10 cellular contexts compared by ENCODE assay signal in genomic region chr2:173749315-173749714, GRCh38.
DNase-seq lines count a peak whose midpoint lies in the region; ATAC-seq and TF ChIP-seq lines count a peak whose summit lies in the region.
"Had no signal": no experiment of that assay in that cellular context is flagged by ENCODE, and none has a peak within 500 bp of the region (broad histone marks: within the 10 kb centered on the region; RNA-seq: fewer than 3 reads in every experiment).

No MANE protein-coding gene starts in this region.

- H3K4me3 ChIP-seq in NB4 (ENCODE audit: low read depth, low read length) = no peak overlapping the region
- H3K4me3 ChIP-seq in cardiac fibroblast (replicated peaks in 1 of 2; ENCODE audit: low read depth in 2 of 2, low read length in 2 of 2) = no peak overlapping the region
- H3K4me3 ChIP-seq in neural cell (ENCODE audit: low read length) = no peak overlapping the region

- TF ChIP-seq CTCF in NB4 (IDR thresholded peaks at IDR 0.05; ENCODE audit: low read depth, low read length) (no peak), cardiac fibroblast (IDR thresholded peaks at IDR 0.05; ENCODE audit: low read depth, low read length) (peak; percentile 44), neural cell (IDR thresholded peaks at IDR 0.05; ENCODE audit: poor library complexity, severe bottlenecking) (peak; percentile 32)

- H3K9ac ChIP-seq in neural cell (ENCODE audit: low read length) = no peak overlapping the region

- no peaks in the 10 kb centered on the region for H3K36me3 ChIP-seq in neural cell (ENCODE audit: insufficient read depth, low read length)

- ATAC-seq in HG03039 (IDR thresholded peaks at IDR 0.05; ENCODE audit: unreplicated experiment) (no peak), HG03432 (IDR thresholded peaks at IDR 0.05; ENCODE audit: unreplicated experiment) (no peak)

- peak; percentile 22 for TF ChIP-seq RAD21 in neural cell (conservative IDR thresholded peaks at IDR 0.05)

- H3K79me2 ChIP-seq in neural cell (replicated peaks; ENCODE audit: insufficient read depth, low read length) = no peaks in the 10 kb centered on the region

- H4K20me1 ChIP-seq in neural cell (ENCODE audit: insufficient read depth) = no peaks in the 10 kb centered on the region

- no peaks in the 10 kb centered on the region for H3K9me3 ChIP-seq in neural cell (ENCODE audit: low read length)

- H2AFZ ChIP-seq in neural cell (ENCODE audit: low read depth, low read length) = no peak overlapping the region

- DNase-seq in GM03348 (ENCODE audit: low spot score) (peak; percentile 17), NB4 (ENCODE audit: low read depth) (peak; percentile 13), cardiac fibroblast (ENCODE audit: low read depth in 2 of 2) (peak; percentile 64 to 69), SHP77 treated with DMSO at 0.1 percent for 48 hours (lab: John Stamatoyannopoulos, UW) (no peak), caudate nucleus (lab: John Stamatoyannopoulos, UW) (no peak)
- DNase-seq: NCI-H146, T-helper 2 cell had no signal

- H3F3A ChIP-seq in neural cell (ENCODE audit: insufficient read depth, low read length, poor library complexity, severe bottlenecking) = no peaks in the 10 kb centered on the region

- no peak overlapping the region for H3K4me2 ChIP-seq in neural cell (ENCODE audit: low read length)

- TF ChIP-seq EP300 in neural cell (conservative IDR thresholded peaks at IDR 0.05; ENCODE audit: poor library complexity, severe bottlenecking) = no peak

- TF ChIP-seq POLR2A in NB4 (IDR thresholded peaks at IDR 0.05; ENCODE audit: extremely low read depth, insufficient read length) = no peak

- no peaks in the 10 kb centered on the region for H3K9me2 ChIP-seq in neural cell (ENCODE audit: insufficient read depth, low read length)

- no peaks in the 10 kb centered on the region for H3K27me3 ChIP-seq in neural cell (ENCODE audit: insufficient read depth, low read depth, low read length)

- H3K27ac ChIP-seq in neural cell (ENCODE audit: low read length) (no peak overlapping the region), caudate nucleus (ENCODE audit: low read depth, low read length) (no peak overlapping the region)

TF ChIP-seq in neural cell, 6 proteins besides CTCF, POLR2A, EP300 and RAD21:
- no peak for TF ChIP-seq EZH2 (IDR thresholded peaks at IDR 0.05; ENCODE audit: borderline replicate concordance, insufficient read depth, low read length, poor library complexity, severe bottlenecking)
- peak; percentile 36 for TF ChIP-seq SMC3 (conservative IDR thresholded peaks at IDR 0.05; ENCODE audit: poor library complexity)
- TF ChIP-seq POLR2AphosphoS5 (IDR thresholded peaks at IDR 0.05) = no peak
- no peak for TF ChIP-seq REST (IDR thresholded peaks at IDR 0.05; ENCODE audit: borderline replicate concordance)
- TF ChIP-seq TAF1 (IDR thresholded peaks at IDR 0.05; ENCODE audit: low read depth) = no peak

Comparison
In these comparisons a context has a peak if more than half of its experiments do, and no peak if none do; other contexts are left out.
1. DNase-seq: peak in GM03348 (single experiment), NB4 (single experiment) and cardiac fibroblast (2 of 2); none in SHP77 treated with DMSO at 0.1 percent for 48 hours (single experiment) and caudate nucleus (0 of 61).